ENCODE assay signal across 8 cellular contexts in the genomic region with DNA sequence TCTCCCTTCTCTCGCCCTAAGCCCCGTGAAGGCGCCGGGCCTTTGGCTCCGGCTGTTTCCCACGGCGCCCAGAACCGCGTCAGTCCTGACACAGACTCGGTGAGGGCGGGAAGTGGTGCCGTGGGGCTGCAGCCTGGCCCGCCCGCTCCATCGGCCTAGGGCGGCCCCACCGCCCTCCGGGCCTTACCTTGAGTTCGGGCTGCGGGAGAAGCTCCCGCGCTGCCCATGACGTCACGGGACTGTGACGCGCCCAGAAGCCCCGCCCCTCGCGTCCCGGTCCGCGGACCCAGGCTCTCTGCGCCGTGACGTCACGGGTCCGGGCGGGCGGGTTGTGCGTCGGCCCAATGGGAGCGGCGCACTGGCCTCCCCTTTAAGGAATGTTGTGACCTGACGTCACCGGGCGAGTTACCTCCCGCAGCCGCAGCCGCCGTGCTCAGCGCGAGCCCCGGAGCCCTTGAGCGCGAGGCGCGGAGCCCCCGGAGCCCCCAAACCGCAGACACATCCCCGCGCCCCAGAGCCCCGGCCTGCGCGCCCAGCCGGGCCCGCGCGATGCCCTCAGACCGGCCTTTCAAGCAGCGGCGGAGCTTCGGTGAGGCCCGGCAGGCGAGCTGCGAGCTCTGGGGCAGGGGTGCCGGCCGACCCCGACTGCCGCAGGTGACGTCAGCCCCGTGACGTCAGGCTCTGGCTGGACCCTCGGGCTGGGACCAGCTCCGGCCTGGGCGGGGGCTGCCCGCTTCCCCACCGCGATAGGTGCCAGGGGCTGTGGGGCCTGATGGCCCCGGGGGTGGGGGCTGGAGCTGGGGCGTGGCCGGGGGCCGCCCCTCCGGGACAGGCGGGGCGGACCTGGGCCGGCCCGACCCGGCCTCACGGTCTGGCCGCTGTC. TPM values are rescaled to one million over a fixed set of nuclear protein-coding genes. Genes with fewer than 3 reads are reported as not detected.
DNase-seq lines count a peak whose midpoint lies in the region; ATAC-seq and TF ChIP-seq lines count a peak whose summit lies in the region.

MAP1LC3A (plus strand) TSS at position 399 of the 883 bp plus-strand sequence; CDS start at position 550, 151 bp downstream.

- H3K9me2 ChIP-seq in OCI-LY7 (ENCODE audit: insufficient read depth, low read length), result no peaks in the 10 kb centered on the region

- H3K4me1 ChIP-seq in OCI-LY7 (ENCODE audit: insufficient read depth, low read length, poor library complexity, severe bottlenecking), result no peaks in the 10 kb centered on the region
- no peaks in the 10 kb centered on the region for H3K4me1 ChIP-seq in HAP-1

- POLR2A ChIA-PET in OCI-LY7 (lab: Charles Lee), result no interaction called here

- H3K36me3 Mint-ChIP-seq in nephron progenitor cell (ENCODE audit: low read depth), result peaks cover 4% of the 10 kb centered on the region

- no peaks in the 10 kb centered on the region; the same call in 1 of the 2 replicates for H3K36me3 ChIP-seq in OCI-LY7 (ENCODE audit: insufficient read depth, low read length)
- H3K36me3 ChIP-seq in HAP-1 (replicated peaks), result peaks cover 7% of the 10 kb centered on the region; the same call in 1 of the 2 replicates

- CTCF ChIA-PET in OCI-LY7 (lab: Charles Lee; ENCODE audit: unreplicated experiment), result no interaction called here

- peak within 1 kb of the TSS; percentile 42; the same call in 1 of the 2 replicates for H3K4me2 ChIP-seq in OCI-LY7 (ENCODE audit: low read length)

- TF ChIP-seq CTCF in OCI-LY7 (conservative IDR thresholded peaks at IDR 0.05; ENCODE audit: low read length), result no peak
- no peak for TF ChIP-seq CTCF in foreskin fibroblast (IDR thresholded peaks at IDR 0.05; ENCODE audit: low read depth, low read length)
- TF ChIP-seq CTCF in nephron progenitor cell (IDR thresholded peaks at IDR 0.05), result no peak

- intact Hi-C loops in OCI-LY7 (cut with micrococcal nuclease; ENCODE audit: unreplicated experiment), result no loop called here

- no peaks in the 10 kb centered on the region for H3K9me3 Mint-ChIP-seq in nephron progenitor cell

- H3K27ac Mint-ChIP-seq in nephron progenitor cell, result no peak within 1 kb of the TSS

- ATAC-seq in HG02759 (IDR thresholded peaks at IDR 0.05; ENCODE audit: unreplicated experiment), result peak; percentile 74

- no peaks in the 10 kb centered on the region for H4K20me1 ChIP-seq in OCI-LY7 (ENCODE audit: insufficient read depth, low read length)

- DNase-seq in DMS53 (lab: John Stamatoyannopoulos, UW) (peak; percentile 98), OCI-LY7 (ENCODE audit: low spot score) (no peak), foreskin fibroblast (peak; percentile 97 to 100), nephron progenitor cell (peak; percentile 98), HAP-1 (ENCODE audit: low spot score in 2 of 2) (no peak)
- DNase-seq in activated naive CD4-positive, alpha-beta T cell treated with Interleukin-2 at 50 U/mL for 16 hours, result peak; percentile 94
- DNase-seq in stimulated activated naive CD4-positive, alpha-beta T cell (lab: John Stamatoyannopoulos, UW), result peak; percentile 84 to 96 (median 89)

- H3K9me3 ChIP-seq in OCI-LY7 (ENCODE audit: low read length) (no peaks in the 10 kb centered on the region), HAP-1 (no peaks in the 10 kb centered on the region)

- peak within 1 kb of the TSS; percentile 84 for H3K4me3 Mint-ChIP-seq in nephron progenitor cell

- no peak within 1 kb of the TSS; the same call in 1 of the 2 replicates for H2AFZ ChIP-seq in OCI-LY7 (ENCODE audit: low read length)

- in situ Hi-C loops in HAP-1 (cut with MboI; ENCODE audit: low sequenced_read_pairs), result no loop called here

- BruUV-seq in OCI-LY7 (replicated peaks; lab: Mats Ljungman, UMichigan), result no TSS peak

- peaks cover 25% of the 10 kb centered on the region for H3K27me3 Mint-ChIP-seq in nephron progenitor cell (ENCODE audit: low read depth, poor library complexity)

- no peaks in the 10 kb centered on the region for H3K27me3 ChIP-seq in HAP-1 (ENCODE audit: low read depth)

- no peaks in the 10 kb centered on the region for H3K79me2 ChIP-seq in OCI-LY7 (ENCODE audit: insufficient read depth, low read depth, low read length)

- H3K4me3 ChIP-seq in OCI-LY7 (ENCODE audit: low read depth, low read length, poor library complexity, severe bottlenecking) (no peak within 1 kb of the TSS), foreskin fibroblast (ENCODE audit: low read depth in 1 of 2, low read length in 2 of 2) (peak within 1 kb of the TSS; percentile 68 to 79), HAP-1 (no peak within 1 kb of the TSS)

- peaks cover 7% of the 10 kb centered on the region for H3K4me1 Mint-ChIP-seq in nephron progenitor cell

- no peak within 1 kb of the TSS for H3K27ac ChIP-seq in OCI-LY7 (ENCODE audit: low read depth, low read length, poor library complexity, severe bottlenecking)

RNA-seq across cellular contexts. Expression of gene MAP1LC3A, which starts in this region (rescaled TPM):
- total RNA-seq in OCI-LY7 (2014; rRNA removed; shearing (Covaris generic)), result not detected in 2 replicates
- total RNA-seq in OCI-LY7 (2022), result not detected in 2 replicates

Comparison
In these comparisons a context has a peak if more than half of its experiments do, and no peak if none do; other contexts are left out.
1. DNase-seq: peak in DMS53 (single experiment), activated naive CD4-positive, alpha-beta T cell treated with Interleukin-2 at 50 U/mL for 16 hours (single experiment), foreskin fibroblast (2 of 2), nephron progenitor cell (single experiment) and stimulated activated naive CD4-positive, alpha-beta T cell (6 of 6); none in OCI-LY7 (single experiment) and HAP-1 (0 of 2).
2. H3K4me3 ChIP-seq: peak in foreskin fibroblast (2 of 2); none in OCI-LY7 (single experiment) and HAP-1 (single experiment).